18 cellular contexts compared by ENCODE assay signal in genomic region chr3:168608926-168609325, GRCh38.
DNase-seq lines count a peak whose midpoint lies in the region; ATAC-seq and TF ChIP-seq lines count a peak whose summit lies in the region.
"Had no signal": no experiment of that assay in that cellular context is flagged by ENCODE, and none has a peak within 500 bp of the region (broad histone marks: within the 10 kb centered on the region; RNA-seq: fewer than 3 reads in every experiment).

No MANE protein-coding gene starts in this region.

- no peaks in the 10 kb centered on the region for H3K27me3 Mint-ChIP-seq in glutamatergic neuron (ENCODE audit: unreplicated experiment)
- H3K27me3 Mint-ChIP-seq: CD4-positive, CD25-positive, alpha-beta regulatory T cell had no signal

- ATAC-seq in HG02938 (IDR thresholded peaks at IDR 0.05; ENCODE audit: unreplicated experiment) (no peak), body of pancreas (no peak), GM18870 (IDR thresholded peaks at IDR 0.05; ENCODE audit: unreplicated experiment) (no peak)
- ATAC-seq: CD8-positive, alpha-beta T cell had no signal

- DNase-seq in NCI-H2227 (lab: John Stamatoyannopoulos, UW; ENCODE audit: unreplicated experiment): peak; percentile 6
- DNase-seq in NCI-H2227 treated with DMSO at 0.1 percent for 48 hours (lab: John Stamatoyannopoulos, UW): no peak
- peak; percentile 31 for DNase-seq in DMS53 treated with DMSO at 0.1 percent for 48 hours (lab: John Stamatoyannopoulos, UW; ENCODE audit: unreplicated experiment)
- DNase-seq in glutamatergic neuron: no peak
- no peak for DNase-seq in body of pancreas
- DNase-seq: CD4-positive, CD25-positive, alpha-beta regulatory T cell; CD8-positive, alpha-beta T cell; DMS 273 treated with DMSO at 0.1 percent for 48 hours; DND-41; GOT3; HFFc6 had no signal

- TF ChIP-seq POLR2A in body of pancreas (IDR thresholded peaks at IDR 0.05): no peak

- no peaks in the 10 kb centered on the region for H3K4me1 ChIP-seq in body of pancreas

- no peak overlapping the region for H3K4me3 ChIP-seq in body of pancreas
- H3K4me3 ChIP-seq: BLaER1, HAP-1 had no signal

- H3K9me3 Mint-ChIP-seq in glutamatergic neuron (ENCODE audit: unreplicated experiment): no peaks in the 10 kb centered on the region
- H3K9me3 Mint-ChIP-seq: CD8-positive, alpha-beta T cell had no signal

- peaks cover 52% of the 10 kb centered on the region for H3K4me1 Mint-ChIP-seq in glutamatergic neuron (ENCODE audit: low read depth, unreplicated experiment)
- H3K4me1 Mint-ChIP-seq: B cell; CD4-positive, CD25-positive, alpha-beta regulatory T cell had no signal

- no peaks in the 10 kb centered on the region for H3K36me3 ChIP-seq in body of pancreas (replicated peaks in 1 of 2; ENCODE audit: insufficient read depth in 1 of 2, low read depth in 2 of 2)
- H3K36me3 ChIP-seq: BLaER1, HAP-1 had no signal

- H3K4me3 Mint-ChIP-seq in glutamatergic neuron (ENCODE audit: unreplicated experiment): no peak overlapping the region
- H3K4me3 Mint-ChIP-seq: B cell; CD4-positive, CD25-positive, alpha-beta regulatory T cell; CD8-positive, alpha-beta T cell; HFFc6 had no signal

- WGBS in body of pancreas, 2 donors: 80 to 90% methylated on average over 3 of the region's 3 CpGs

- intact Hi-C loops in body of pancreas (cut with DNase I): no loop called here

- no peaks in the 10 kb centered on the region for H3K9me3 ChIP-seq in body of pancreas
- H3K9me3 ChIP-seq: BLaER1, HAP-1 had no signal

- H3K27ac Mint-ChIP-seq in glutamatergic neuron (ENCODE audit: unreplicated experiment): peak overlapping the region; percentile 77
- H3K27ac Mint-ChIP-seq: B cell; CD4-positive, CD25-positive, alpha-beta regulatory T cell; CD8-positive, alpha-beta T cell; HFFc6 had no signal

- TF ChIP-seq CTCF in glutamatergic neuron (IDR thresholded peaks at IDR 0.05; ENCODE audit: partially characterized antibody, unreplicated experiment): no peak
- no peak for TF ChIP-seq CTCF in body of pancreas (IDR thresholded peaks at IDR 0.05)

- no peaks in the 10 kb centered on the region for H3K36me3 Mint-ChIP-seq in glutamatergic neuron (ENCODE audit: unreplicated experiment)
- H3K36me3 Mint-ChIP-seq: CD4-positive, CD25-positive, alpha-beta regulatory T cell; CD8-positive, alpha-beta T cell had no signal

- no peak overlapping the region for H3K27ac ChIP-seq in body of pancreas
- H3K27ac ChIP-seq: 22Rv1, BLaER1, C4-2B had no signal

- no peaks in the 10 kb centered on the region for H3K27me3 ChIP-seq in body of pancreas
- H3K27me3 ChIP-seq: BLaER1 had no signal

Comparison
In these comparisons a context has a peak if more than half of its experiments do, and no peak if none do; other contexts are left out.
1. DNase-seq: peak in NCI-H2227 (single experiment) and DMS53 treated with DMSO at 0.1 percent for 48 hours (single experiment); none in NCI-H2227 treated with DMSO at 0.1 percent for 48 hours (single experiment), glutamatergic neuron (single experiment) and body of pancreas (0 of 4).